In genomic region chr22:38706101-38706884, GRCh38 we compare ENCODE assay signal across 8 cellular contexts.
DNase-seq lines count a peak whose midpoint lies in the region; ATAC-seq and TF ChIP-seq lines count a peak whose summit lies in the region.

No MANE protein-coding gene starts in this region.

- TF ChIP-seq CTCF in GM13976 (IDR thresholded peaks at IDR 0.05; ENCODE audit: borderline replicate concordance, control extremely low read depth, extremely low read depth, insufficient read depth, missing control alignments) (no peak), choroid plexus epithelial cell (conservative IDR thresholded peaks at IDR 0.05; ENCODE audit: low read depth, low read length) (no peak)

- DNase-seq in GM13976 (ENCODE audit: low spot score), result peak; percentile 46
- peak; percentile 10 for DNase-seq in T-helper 22 cell (ENCODE audit: low read depth)
- DNase-seq in choroid plexus epithelial cell (ENCODE audit: low read depth), result peak; percentile 55
- peak; percentile 71 for DNase-seq in left kidney (ENCODE audit: low read depth, low spot score)
- peak; percentile 40 for DNase-seq in stimulated activated CD4-positive, alpha-beta T cell treated with anti-CD3 and anti-CD28 coated beads, Interleukin-4, amount 100 ng/mL, for 24 hours
- no peak for DNase-seq in NCI-H446 (lab: John Stamatoyannopoulos, UW)

- H3K4me3 ChIP-seq in choroid plexus epithelial cell (ENCODE audit: low read depth, low read length), result peak overlapping the region; percentile 93

- ATAC-seq in HG03039 (IDR thresholded peaks at IDR 0.05; ENCODE audit: unreplicated experiment), result peak; percentile 5
- no peak for ATAC-seq in HG03521 (IDR thresholded peaks at IDR 0.05; ENCODE audit: unreplicated experiment)

- in situ Hi-C loops in GM13976 (cut with MboI; ENCODE audit: low sequenced_read_pairs, unreplicated experiment), result no loop called here

Comparison
In these comparisons a context has a peak if more than half of its experiments do, and no peak if none do; other contexts are left out.
1. DNase-seq: peak in GM13976 (single experiment), T-helper 22 cell (single experiment), choroid plexus epithelial cell (single experiment), left kidney (single experiment) and stimulated activated CD4-positive, alpha-beta T cell treated with anti-CD3 and anti-CD28 coated beads, Interleukin-4, amount 100 ng/mL, for 24 hours (single experiment); none in NCI-H446 (0 of 2).